9 cellular contexts compared by ENCODE assay signal in genomic region chr2:201432038-201432437, GRCh38. TPM values are rescaled to one million over a fixed set of nuclear protein-coding genes. Genes with fewer than 3 reads are reported as not detected.
DNase-seq lines count a peak whose midpoint lies in the region; TF ChIP-seq lines count a peak whose summit lies in the region.
"Had no signal": no experiment of that assay in that cellular context is flagged by ENCODE, and none has a peak within 500 bp of the region (broad histone marks: within the 10 kb centered on the region; RNA-seq: fewer than 3 reads in every experiment).

No MANE protein-coding gene starts in this region.

- DNase-seq in DMS53 (lab: John Stamatoyannopoulos, UW), result peak; percentile 15
- no peak for DNase-seq in SK-N-SH
- no peak for DNase-seq in epithelial cell of prostate (ENCODE audit: low read depth, low spot score)
- no peak for DNase-seq in osteocyte (ENCODE audit: extremely low spot score, unreplicated experiment)
- DNase-seq in NCI-H187 (lab: John Stamatoyannopoulos, UW), result no peak
- no peak for DNase-seq in lower leg skin (ENCODE audit: low spot score in 2 of 2)
- no peak for DNase-seq in NCI-H146 treated with DMSO at 0.1 percent for 48 hours (lab: John Stamatoyannopoulos, UW; ENCODE audit: unreplicated experiment)
- no peak for DNase-seq in effector CD4-positive, alpha-beta T cell

- peak in 1 of 2 experiments; percentile 50; a peak in 1 of 4 replicates for TF ChIP-seq EP300 in SK-N-SH (IDR thresholded peaks at IDR 0.05; ENCODE audit: borderline replicate concordance in 1 of 2, low read depth in 1 of 2, low read length in 1 of 2)

- H3K4me1 ChIP-seq in SK-N-SH (ENCODE audit: control insufficient read depth in 1 of 2, insufficient read depth in 2 of 2, low read depth in 1 of 2, low read length in 1 of 2), result peaks cover 22 to 32% of the 10 kb centered on the region in 2 experiments

- H3F3A ChIP-seq in SK-N-SH (replicated peaks; ENCODE audit: insufficient read depth), result peaks cover 30% of the 10 kb centered on the region

- H3K4me3 ChIP-seq in SK-N-SH (ENCODE audit: low read depth in 2 of 2, low read length in 1 of 2) (peak overlapping the region in 1 of 2 experiments; percentile 30; a peak in 1 of 4 replicates), lower leg skin (ENCODE audit: low read depth, poor library complexity, severe bottlenecking) (no peak overlapping the region)
- H3K4me3 ChIP-seq: GM12878 had no signal

- intact Hi-C loops in lower leg skin (cut with DNase I; ENCODE audit: low total_unique reads), result no loop called here

- H3K79me2 ChIP-seq in SK-N-SH (ENCODE audit: insufficient read depth), result peaks cover 77% of the 10 kb centered on the region

- H3K9me3 Mint-ChIP-seq in osteocyte (ENCODE audit: unreplicated experiment), result peaks cover 4% of the 10 kb centered on the region

- 19% methylated on average over 4 of the region's 4 CpGs for WGBS in SK-N-SH (ENCODE audit: low lambda C conversion rate)
- 23% methylated on average over 4 of the region's 4 CpGs for WGBS in lower leg skin, 2 donors

- CTCF ChIA-PET in SK-N-SH (lab: Yijun Ruan, JAX), result no interaction called here

- H3K9me3 ChIP-seq in SK-N-SH, result no peaks in the 10 kb centered on the region; the same call in 1 of the 2 replicates

- POLR2A ChIA-PET in SK-N-SH (lab: Yijun Ruan, JAX), result no interaction called here

- TF ChIP-seq CTCF in SK-N-SH (IDR thresholded peaks at IDR 0.05), result no peak
- TF ChIP-seq CTCF in osteocyte (IDR thresholded peaks at IDR 0.05), result no peak
- no peak for TF ChIP-seq CTCF in lower leg skin (IDR thresholded peaks at IDR 0.05)

- no peaks in the 10 kb centered on the region for H3K27me3 Mint-ChIP-seq in osteocyte (ENCODE audit: unreplicated experiment)

- peaks cover 3% of the 10 kb centered on the region; the same call in 1 of the 2 replicates for H4K20me1 ChIP-seq in SK-N-SH (ENCODE audit: insufficient read depth)

- no peaks in the 10 kb centered on the region for H3K36me3 ChIP-seq in SK-N-SH (replicated peaks in 1 of 2; ENCODE audit: control insufficient read depth in 1 of 2, insufficient read depth in 2 of 2, low read length in 1 of 2)

- TF ChIP-seq RAD21 in SK-N-SH (IDR thresholded peaks at IDR 0.05; ENCODE audit: low read length), result no peak

- peak overlapping the region; percentile 68 for H3K27ac Mint-ChIP-seq in osteocyte (ENCODE audit: unreplicated experiment)

- no peaks in the 10 kb centered on the region for H3K9me2 ChIP-seq in SK-N-SH

- no peak for TF ChIP-seq POLR2A in lower leg skin (IDR thresholded peaks at IDR 0.05)

- H3K36me3 Mint-ChIP-seq in osteocyte (ENCODE audit: unreplicated experiment), result peaks cover 15% of the 10 kb centered on the region

- no peaks in the 10 kb centered on the region for H3K27me3 ChIP-seq in SK-N-SH (ENCODE audit: insufficient read depth)

- H3K4me2 ChIP-seq in SK-N-SH, result peak overlapping the region; percentile 78

- peak overlapping the region; percentile 66; the same call in 1 of the 2 replicates for H3K9ac ChIP-seq in SK-N-SH

- H3K4me3 Mint-ChIP-seq in osteocyte (ENCODE audit: unreplicated experiment), result no peak overlapping the region

- H3K27ac ChIP-seq in SK-N-SH (ENCODE audit: low read depth in 2 of 2, low read length in 1 of 2) (peak overlapping the region; percentile 94 to 97), epithelial cell of prostate (peak overlapping the region; percentile 79)

- H2AFZ ChIP-seq in SK-N-SH (ENCODE audit: low read depth), result no peak overlapping the region; the same call in 1 of the 2 replicates

- H3K4me1 Mint-ChIP-seq in osteocyte (ENCODE audit: unreplicated experiment), result peaks cover 31% of the 10 kb centered on the region

TF ChIP-seq in SK-N-SH, 30 proteins besides CTCF, POLR2A, EP300 and RAD21 (continues in another document):
- TF ChIP-seq EZH2phosphoT487 (IDR thresholded peaks at IDR 0.05; ENCODE audit: borderline replicate concordance, low read depth) (no peak), JUND (IDR thresholded peaks at IDR 0.05) (peak; percentile 76), FOXJ3 (CRISPR knock-in tag; IDR thresholded peaks at IDR 0.05) (no peak), YY1 (IDR thresholded peaks at IDR 0.05; ENCODE audit: low read depth) (no peak), ELF1 (IDR thresholded peaks at IDR 0.05) (peak; percentile 47), SIN3A (IDR thresholded peaks at IDR 0.05; ENCODE audit: borderline replicate concordance, low read depth, low read length) (0 out of 2 replicates have a peak, but pooled peaks have one; percentile 29), TEAD4 (IDR thresholded peaks at IDR 0.05; ENCODE audit: borderline replicate concordance, insufficient read depth) (peak; percentile 30; the same call in 1 of the 2 replicates), FOSL2 (IDR thresholded peaks at IDR 0.05; ENCODE audit: borderline replicate concordance, low read depth) (peak; percentile 63; the same call in 1 of the 2 replicates), RXRA (IDR thresholded peaks at IDR 0.05; ENCODE audit: borderline replicate concordance, low read depth) (peak; percentile 26; the same call in 1 of the 2 replicates), ZBTB33 (IDR thresholded peaks at IDR 0.05; ENCODE audit: borderline replicate concordance, low read depth) (peak; percentile 34; the same call in 1 of the 2 replicates), REST (IDR thresholded peaks at IDR 0.05; ENCODE audit: low read depth, low read length) (no peak), MXI1 (IDR thresholded peaks at IDR 0.05; ENCODE audit: low read depth, low read length) (no peak), TAF1 (IDR thresholded peaks at IDR 0.05; ENCODE audit: borderline replicate concordance, low read depth, low read length) (no peak), RFX5 (IDR thresholded peaks at IDR 0.05; ENCODE audit: low read length) (no peak), PBX3 (IDR thresholded peaks at IDR 0.05) (peak; percentile 96), POLR2AphosphoS5 (IDR thresholded peaks at IDR 0.05; ENCODE audit: low read depth, low read length) (peak; percentile 14; the same call in 1 of the 2 replicates), NRF1 (IDR thresholded peaks at IDR 0.05; ENCODE audit: low read depth, low read length) (no peak), SMC3 (IDR thresholded peaks at IDR 0.05; ENCODE audit: low read depth, low read length) (no peak)

RNA-seq across cellular contexts. Expression of gene TRAK2, which starts 19.2 kb away (rescaled TPM):
- polyA plus RNA-seq in SK-N-SH (2012; rRNA removed), result 10.4 and 14.6 TPM in 2 replicates
- 15.7 and 16.1 TPM in 2 replicates for polyA plus RNA-seq in SK-N-SH (2012; cell fraction: cytosol; rRNA removed)
- 7.5 and 14.7 TPM in 2 replicates for polyA plus RNA-seq in SK-N-SH (2012; cell fraction: nucleus; rRNA removed)
- 36.2 and 38.7 TPM in 2 replicates for total RNA-seq in osteocyte
- 10 to 100 TPM; 12.4 to 21.8 (median 18.1) TPM for total RNA-seq in lower leg skin

RNA-seq across cellular contexts. Expression of gene STRADB, which starts 19.5 kb away (rescaled TPM):
- polyA plus RNA-seq in SK-N-SH (2012; rRNA removed), result 27.0 and 33.6 TPM in 2 replicates
- polyA plus RNA-seq in SK-N-SH (2012; cell fraction: cytosol; rRNA removed), result 36.9 and 37.8 TPM in 2 replicates
- polyA plus RNA-seq in SK-N-SH (2012; cell fraction: nucleus; rRNA removed), result 22.3 and 42.9 TPM in 2 replicates
- total RNA-seq in osteocyte (18.5 and 23.7 TPM in 2 replicates), lower leg skin (1 to 10 TPM; 4.3 to 4.9 (median 4.7) TPM)
